In the genomic region with DNA sequence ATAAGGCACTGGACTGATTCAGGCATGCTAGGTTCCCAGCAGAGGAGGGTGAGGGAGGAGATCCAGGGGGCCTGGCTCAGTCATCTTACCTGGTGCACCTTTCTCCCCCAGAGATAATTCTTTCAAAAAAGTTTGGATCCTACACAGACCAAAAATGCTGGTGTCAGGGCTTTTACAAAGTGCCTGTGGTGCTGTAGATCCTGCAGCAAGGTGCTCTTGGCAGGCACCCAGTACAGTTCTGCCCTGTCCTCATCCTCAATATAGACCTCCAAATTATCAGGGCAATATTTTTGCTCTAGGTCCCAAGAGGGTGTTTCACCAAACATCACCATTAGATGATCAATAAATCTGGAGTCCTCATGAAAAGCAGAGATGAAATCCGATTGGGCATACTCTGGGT, we compare ENCODE assay signal across 8 cellular contexts.
"Had no signal": no experiment of that assay in that cellular context is flagged by ENCODE, and none has a peak within 500 bp of the region (broad histone marks: within the 10 kb centered on the region; RNA-seq: fewer than 3 reads in every experiment).

No MANE protein-coding gene starts in this region.

- H3K4me3 ChIP-seq: HAP-1, K562 had no signal

- DNase-seq: GOT3, H7, HFFc6 had no signal

- H3K27ac ChIP-seq: HL-60 had no signal

- ATAC-seq: HCT116, HepG2, K562 had no signal

- H3K9me3 ChIP-seq: HAP-1 had no signal

- H3K36me3 ChIP-seq: HAP-1 had no signal

- H3K4me1 ChIP-seq: HAP-1 had no signal
